In genomic region chr9:131854906-131855504, GRCh38 we compare ENCODE assay signal across 17 cellular contexts.
DNase-seq lines count a peak whose midpoint lies in the region; ATAC-seq, FAIRE-seq and TF ChIP-seq lines count a peak whose summit lies in the region.
"Had no signal": no experiment of that assay in that cellular context is flagged by ENCODE, and none has a peak within 500 bp of the region (broad histone marks: within the 10 kb centered on the region; RNA-seq: fewer than 3 reads in every experiment).

No MANE protein-coding gene starts in this region.

- H3K4me2 ChIP-seq in astrocyte (ENCODE audit: low read length): peak overlapping the region; percentile 20

- H3K27ac ChIP-seq in HEK293 (ENCODE audit: extremely low read depth, low read depth, low read length) (no peak overlapping the region), astrocyte (ENCODE audit: low read depth, low read length) (no peak overlapping the region)
- no peak overlapping the region for H3K27ac ChIP-seq in effector memory CD4-positive, alpha-beta T cell (ENCODE audit: insufficient read depth, low read length, poor library complexity, severe bottlenecking)
- H3K27ac ChIP-seq: coronary artery, foreskin keratinocyte, vagina had no signal

- no peaks in the 10 kb centered on the region for H3K4me1 Mint-ChIP-seq in astrocyte (ENCODE audit: low read depth, unreplicated experiment)
- H3K4me1 Mint-ChIP-seq in activated naive CD4-positive, alpha-beta T cell treated with anti-CD3 and anti-CD28 coated beads, Interleukin-2, amount 10 ng/mL, durations not matched to agents 7 days and 5 days: no peaks in the 10 kb centered on the region
- H3K4me1 Mint-ChIP-seq: activated CD4-positive, alpha-beta T cell treated with anti-CD3 and anti-CD28 coated beads for 36 hours had no signal

- H3K27me3 ChIP-seq in astrocyte (ENCODE audit: insufficient read depth, low read length): peaks cover 6% of the 10 kb centered on the region
- H3K27me3 ChIP-seq in effector memory CD4-positive, alpha-beta T cell (replicated peaks; ENCODE audit: control insufficient read depth, insufficient read depth, low read length, poor library complexity, severe bottlenecking): no peaks in the 10 kb centered on the region
- H3K27me3 ChIP-seq: vagina had no signal

- H3K9me3 Mint-ChIP-seq in astrocyte (ENCODE audit: unreplicated experiment): no peaks in the 10 kb centered on the region
- no peaks in the 10 kb centered on the region for H3K9me3 Mint-ChIP-seq in activated naive CD4-positive, alpha-beta T cell treated with anti-CD3 and anti-CD28 coated beads, Interleukin-2, amount 10 ng/mL, durations not matched to agents 7 days and 5 days
- H3K9me3 Mint-ChIP-seq: CD14-positive monocyte had no signal

- no peak overlapping the region for H3K9ac ChIP-seq in astrocyte (ENCODE audit: low read length)

- no peaks in the 10 kb centered on the region for H3K9me3 ChIP-seq in HEK293 (ENCODE audit: control insufficient read depth, insufficient read depth, low read depth, low read length)
- no peaks in the 10 kb centered on the region for H3K9me3 ChIP-seq in astrocyte (ENCODE audit: insufficient read depth, low read depth, low read length)
- no peaks in the 10 kb centered on the region for H3K9me3 ChIP-seq in effector memory CD4-positive, alpha-beta T cell (ENCODE audit: control insufficient read depth, low read length)
- H3K9me3 ChIP-seq: vagina had no signal

- no peak for FAIRE-seq in astrocyte (lab: Jason Lieb, UNC)
- FAIRE-seq: keratinocyte had no signal

- peak; percentile 23 for DNase-seq in Ammon's horn (ENCODE audit: low spot score)
- DNase-seq in astrocyte (ENCODE audit: low read depth): peak; percentile 4
- peak; percentile 39 for DNase-seq in iris pigment epithelial cell (ENCODE audit: low read depth)
- no peak for DNase-seq in activated naive CD4-positive, alpha-beta T cell treated with anti-CD3 and anti-CD28 coated beads, Interleukin-2, amount 10 ng/mL, durations not matched to agents 7 days and 5 days
- DNase-seq in effector memory CD4-positive, alpha-beta T cell: no peak
- DNase-seq: activated CD4-positive, alpha-beta T cell treated with anti-CD3 and anti-CD28 coated beads for 36 hours; foreskin keratinocyte; NCI-H2081 treated with DMSO at 0.1 percent for 48 hours; stimulated activated CD4-positive, alpha-beta T cell treated with anti-CD3 and anti-CD28 coated beads, Interleukin-4, amount 100 ng/mL, for 1 hour; T-helper 2 cell had no signal

- no peaks in the 10 kb centered on the region for H3K4me1 ChIP-seq in HEK293 (ENCODE audit: control insufficient read depth, insufficient read depth, low read length)
- H3K4me1 ChIP-seq in astrocyte (ENCODE audit: insufficient read depth, low read length): no peaks in the 10 kb centered on the region
- H3K4me1 ChIP-seq in effector memory CD4-positive, alpha-beta T cell (ENCODE audit: control insufficient read depth, insufficient read depth, low read length, poor library complexity, severe bottlenecking): no peaks in the 10 kb centered on the region
- H3K4me1 ChIP-seq: foreskin keratinocyte, vagina had no signal

- H3K36me3 ChIP-seq in HEK293 (ENCODE audit: control insufficient read depth in 2 of 2, insufficient read depth in 1 of 2, low read length in 2 of 2) (peaks cover 0 to 3% of the 10 kb centered on the region in 2 experiments; a peak in 1 of 3 replicates), astrocyte (ENCODE audit: insufficient read depth, low read length) (no peaks in the 10 kb centered on the region)
- H3K36me3 ChIP-seq in effector memory CD4-positive, alpha-beta T cell (ENCODE audit: control insufficient read depth, insufficient read depth, low read length): peaks cover 3% of the 10 kb centered on the region

- H3K4me3 Mint-ChIP-seq in astrocyte (ENCODE audit: unreplicated experiment): no peak overlapping the region
- H3K4me3 Mint-ChIP-seq in activated naive CD4-positive, alpha-beta T cell treated with anti-CD3 and anti-CD28 coated beads, Interleukin-2, amount 10 ng/mL, durations not matched to agents 7 days and 5 days: no peak overlapping the region
- H3K4me3 Mint-ChIP-seq: activated CD4-positive, alpha-beta T cell treated with anti-CD3 and anti-CD28 coated beads for 36 hours; CD14-positive monocyte had no signal

- TF ChIP-seq CTCF in HEK293 (tag by site-specific recombination; IDR thresholded peaks at IDR 0.05) (no peak), astrocyte (IDR thresholded peaks at IDR 0.05; ENCODE audit: insufficient read depth, low read depth, low read length) (no peak)

- no peak overlapping the region for H2AFZ ChIP-seq in astrocyte (ENCODE audit: low read depth, low read length)

- peaks cover 4% of the 10 kb centered on the region for H4K20me1 ChIP-seq in astrocyte (ENCODE audit: insufficient read depth, low read length)

- peaks cover 10% of the 10 kb centered on the region for H3K36me3 Mint-ChIP-seq in astrocyte (ENCODE audit: low read depth, unreplicated experiment)
- no peaks in the 10 kb centered on the region for H3K36me3 Mint-ChIP-seq in activated naive CD4-positive, alpha-beta T cell treated with anti-CD3 and anti-CD28 coated beads, Interleukin-2, amount 10 ng/mL, durations not matched to agents 7 days and 5 days

- POLR2A ChIA-PET in HEK293 (lab: Yijun Ruan, JAX): interaction anchor here (0.6 kb wide), 1 partner anchor 307 kb away, joined by 4 read pairs; the partner anchor contains the start of gene NTNG2

- no peaks in the 10 kb centered on the region for H3K79me2 ChIP-seq in astrocyte (ENCODE audit: insufficient read depth, low read length)

- no peak overlapping the region for H3K4me3 ChIP-seq in HEK293 (ENCODE audit: low read depth, low read length)
- H3K4me3 ChIP-seq in astrocyte (ENCODE audit: insufficient read depth, low read depth, low read length): no peak overlapping the region
- H3K4me3 ChIP-seq in effector memory CD4-positive, alpha-beta T cell (ENCODE audit: insufficient read depth, low read depth, low read length, poor library complexity, severe bottlenecking): no peak overlapping the region
- H3K4me3 ChIP-seq: coronary artery, vagina had no signal

- CTCF ChIA-PET in HEK293 (lab: Yijun Ruan, JAX): interaction anchor here (0.6 to 1.5 kb wide), 4 partner anchors 55 to 315 kb away, joined by 3 to 4 read pairs (median 4); no protein-coding TSS in a partner anchor
- CTCF ChIA-PET in activated naive CD4-positive, alpha-beta T cell treated with anti-CD3 and anti-CD28 coated beads, Interleukin-2, amount 10 ng/mL, durations not matched to agents 7 days and 5 days (lab: Charles Lee): interaction anchor here (1.0 kb wide), 1 partner anchor 381 kb away, joined by 3 read pairs; no protein-coding TSS in a partner anchor

- ATAC-seq in HG02840 (IDR thresholded peaks at IDR 0.05; ENCODE audit: low FRiP score, unreplicated experiment) (no peak), GM21423 (IDR thresholded peaks at IDR 0.05; ENCODE audit: unreplicated experiment) (no peak)
- ATAC-seq: activated CD4-positive, alpha-beta T cell treated with anti-CD3 and anti-CD28 coated beads for 36 hours; foreskin keratinocyte had no signal

- H3K27me3 Mint-ChIP-seq in astrocyte (ENCODE audit: low read depth, unreplicated experiment): peaks cover 35% of the 10 kb centered on the region
- H3K27me3 Mint-ChIP-seq in activated naive CD4-positive, alpha-beta T cell treated with anti-CD3 and anti-CD28 coated beads, Interleukin-2, amount 10 ng/mL, durations not matched to agents 7 days and 5 days: peaks cover 3% of the 10 kb centered on the region
- H3K27me3 Mint-ChIP-seq: activated CD4-positive, alpha-beta T cell treated with anti-CD3 and anti-CD28 coated beads for 36 hours had no signal

- H3K27ac Mint-ChIP-seq in astrocyte (ENCODE audit: unreplicated experiment): no peak overlapping the region
- H3K27ac Mint-ChIP-seq in activated naive CD4-positive, alpha-beta T cell treated with anti-CD3 and anti-CD28 coated beads, Interleukin-2, amount 10 ng/mL, durations not matched to agents 7 days and 5 days: no peak overlapping the region
- H3K27ac Mint-ChIP-seq: activated CD4-positive, alpha-beta T cell treated with anti-CD3 and anti-CD28 coated beads for 36 hours; CD14-positive monocyte had no signal

TF ChIP-seq in HEK293, 187 proteins besides CTCF, POLR2A, EP300 and RAD21:
- TF ChIP-seq ZNF629 (tag by site-specific recombination; IDR thresholded peaks at IDR 0.05) (no peak), ZNF596 (tag by site-specific recombination; IDR thresholded peaks at IDR 0.05) (no peak), ZNF600 (tag by site-specific recombination; IDR thresholded peaks at IDR 0.05) (0 out of 2 replicates have a peak, but pooled peaks have one; percentile 14), MYNN (tag by site-specific recombination; IDR thresholded peaks at IDR 0.05; ENCODE audit: borderline replicate concordance) (no peak), ZNF24 (tag by site-specific recombination; IDR thresholded peaks at IDR 0.05) (no peak), ZSCAN30 (tag by site-specific recombination; IDR thresholded peaks at IDR 0.05) (no peak)

Comparison
In these comparisons a context has a peak if more than half of its experiments do, and no peak if none do; other contexts are left out.
1. DNase-seq: peak in Ammon's horn (single experiment), astrocyte (single experiment) and iris pigment epithelial cell (single experiment); none in activated naive CD4-positive, alpha-beta T cell treated with anti-CD3 and anti-CD28 coated beads, Interleukin-2, amount 10 ng/mL, durations not matched to agents 7 days and 5 days (single experiment) and effector memory CD4-positive, alpha-beta T cell (0 of 3).